1 cellular context compared by ENCODE assay signal in the genomic region with DNA sequence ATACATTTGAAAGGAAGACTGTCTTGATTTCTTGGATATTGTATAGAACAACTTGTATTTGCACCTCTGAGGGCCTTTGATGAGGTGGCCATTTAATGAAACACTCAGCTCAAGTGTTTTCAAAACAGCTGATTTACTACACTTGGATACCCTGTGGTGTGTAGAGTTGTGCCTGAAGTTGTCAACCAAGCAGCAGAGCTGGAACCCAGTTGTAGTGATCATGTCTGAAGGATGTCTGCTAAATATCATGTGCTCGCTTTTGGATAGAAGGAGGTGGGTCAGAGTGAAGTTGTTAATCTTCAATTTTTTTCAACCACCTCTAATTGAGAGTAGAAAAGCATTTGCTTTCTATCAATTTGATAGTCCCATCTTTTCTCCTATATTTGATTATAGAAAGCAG.
TF ChIP-seq lines count a peak whose summit lies in the region.

No MANE protein-coding gene starts in this region.

TF ChIP-seq in IMR-90, 13 proteins besides CTCF, POLR2A, EP300 and RAD21:
- TF ChIP-seq RFX5 (IDR thresholded peaks at IDR 0.05; ENCODE audit: low read depth, low read length) (no peak), NFE2L2 (IDR thresholded peaks at IDR 0.05; ENCODE audit: low read depth, low read length) (no peak), CHD1 (IDR thresholded peaks at IDR 0.05; ENCODE audit: low read depth, low read length) (no peak), MAFK (IDR thresholded peaks at IDR 0.05; ENCODE audit: low read depth, low read length) (no peak), FOS (IDR thresholded peaks at IDR 0.05; ENCODE audit: low read depth, low read length) (no peak), MAZ (IDR thresholded peaks at IDR 0.05; ENCODE audit: borderline replicate concordance, low read depth, low read length) (no peak), MXI1 (IDR thresholded peaks at IDR 0.05; ENCODE audit: borderline replicate concordance, low read depth, low read length) (no peak), BHLHE40 (IDR thresholded peaks at IDR 0.05; ENCODE audit: low read depth, low read length) (no peak), RCOR1 (IDR thresholded peaks at IDR 0.05; ENCODE audit: insufficient replicate concordance, low read length) (no peak), SMC3 (IDR thresholded peaks at IDR 0.05; ENCODE audit: low read depth, low read length) (no peak)
- TF ChIP-seq, protein P1, sequence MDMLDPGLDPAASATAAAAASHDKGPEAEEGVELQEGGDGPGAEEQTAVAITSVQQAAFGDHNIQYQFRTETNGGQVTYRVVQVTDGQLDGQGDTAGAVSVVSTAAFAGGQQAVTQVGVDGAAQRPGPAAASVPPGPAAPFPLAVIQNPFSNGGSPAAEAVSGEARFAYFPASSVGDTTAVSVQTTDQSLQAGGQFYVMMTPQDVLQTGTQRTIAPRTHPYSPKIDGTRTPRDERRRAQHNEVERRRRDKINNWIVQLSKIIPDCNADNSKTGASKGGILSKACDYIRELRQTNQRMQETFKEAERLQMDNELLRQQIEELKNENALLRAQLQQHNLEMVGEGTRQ (IDR thresholded peaks at IDR 0.05; ENCODE audit: low read depth, low read length): no peak
TF ChIP-seq in IMR-90: peak in this region for 0.
